8 cellular contexts compared by ENCODE assay signal in the genomic region with DNA sequence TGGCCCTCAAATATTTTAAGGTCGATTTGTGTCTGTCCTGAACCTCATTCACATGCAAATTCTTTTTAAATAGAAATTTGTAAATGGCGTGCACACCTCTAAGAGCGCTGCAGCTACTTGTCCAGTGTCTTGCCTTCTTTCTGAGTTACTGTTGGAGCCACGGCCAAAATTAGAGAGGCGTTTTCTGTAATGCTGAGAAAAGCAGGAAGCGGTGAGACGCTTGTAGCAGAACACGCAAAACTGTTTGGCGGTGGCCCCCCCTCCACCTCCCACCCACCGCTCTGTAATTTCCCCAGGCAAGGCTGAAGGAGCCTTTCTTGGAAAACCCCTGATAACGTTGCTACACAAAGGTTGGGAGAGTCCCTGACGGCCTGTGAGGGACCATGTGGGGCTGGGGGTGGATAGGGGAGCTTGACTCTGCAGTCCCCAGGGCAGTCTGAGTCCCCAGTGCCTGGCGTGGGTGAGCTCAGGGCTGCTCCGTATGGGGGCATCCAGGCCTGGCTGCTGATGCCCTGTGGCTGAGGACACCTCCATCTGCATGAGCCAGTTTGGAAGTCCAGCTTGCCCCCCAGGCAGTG.
DNase-seq lines count a peak whose midpoint lies in the region; ATAC-seq, FAIRE-seq and TF ChIP-seq lines count a peak whose summit lies in the region.

No MANE protein-coding gene starts in this region.

- peak; percentile 48 for DNase-seq in GM19238 (ENCODE audit: insufficient read length, low spot score)
- DNase-seq in activated CD8-positive, alpha-beta memory T cell treated with anti-CD3 and anti-CD28 coated beads, Interleukin-2, amount 50 U/mL, for 24 hours (ENCODE audit: extremely low read depth), result peak; percentile 53
- DNase-seq in stimulated activated CD4-positive, alpha-beta T cell treated with anti-CD3 and anti-CD28 coated beads, Interleukin-15, amount 100 ng/mL, for 1 hour (ENCODE audit: low read depth in 1 of 2, low spot score in 1 of 2), result peak; percentile 25 to 66
- DNase-seq in NCI-H748 treated with DMSO at 0.1 percent for 48 hours (lab: John Stamatoyannopoulos, UW), result no peak
- DNase-seq in RCC 7860 (ENCODE audit: low spot score), result no peak
- no peak for DNase-seq in transverse colon
- no peak for DNase-seq in hepatocyte (ENCODE audit: low spot score)

- no peak for TF ChIP-seq EP300 in transverse colon (IDR thresholded peaks at IDR 0.05; ENCODE audit: low read depth)

- H3K4me2 ChIP-seq in hepatocyte, result no peak overlapping the region

- in situ Hi-C loops in transverse colon (cut with MboI; ENCODE audit: low pct_ligation_motif_present in 1 of 4, low pct_unique_long_range_greater_than_20kb in 1 of 4, low sequenced_read_pairs in 3 of 4), result no loop called here

- H3K36me3 ChIP-seq in transverse colon (no peaks in the 10 kb centered on the region), hepatocyte (replicated peaks; ENCODE audit: insufficient read depth, low read depth) (no peaks in the 10 kb centered on the region)

- ATAC-seq in HG03103 (IDR thresholded peaks at IDR 0.05; ENCODE audit: low read depth, unreplicated experiment), result peak; percentile 54

- intact Hi-C loops in transverse colon (cut with DNase I; ENCODE audit: low total_unique reads), result no loop called here

- no peaks in the 10 kb centered on the region for H3K9me2 ChIP-seq in hepatocyte (replicated peaks; ENCODE audit: insufficient read depth)

- no peak overlapping the region for H3K4me3 ChIP-seq in transverse colon
- no peak overlapping the region for H3K4me3 ChIP-seq in hepatocyte

- WGBS in transverse colon (ENCODE audit: low coverage in 1 of 2), 2 donors, result 59 to 90% methylated on average over 2 to 14 of the region's 14 CpGs
- 58% methylated on average over 14 of the region's 14 CpGs for WGBS in hepatocyte (ENCODE audit: low lambda C conversion rate, missing lambda C conversion rate)

- H3K79me2 ChIP-seq in hepatocyte, result no peaks in the 10 kb centered on the region

- TF ChIP-seq CTCF in transverse colon (IDR thresholded peaks at IDR 0.05) (no peak), hepatocyte (IDR thresholded peaks at IDR 0.05; ENCODE audit: poor library complexity) (no peak)

- no peak for TF ChIP-seq POLR2A in transverse colon (IDR thresholded peaks at IDR 0.05)

- H2AFZ ChIP-seq in hepatocyte, result no peak overlapping the region

- no peaks in the 10 kb centered on the region for H4K20me1 ChIP-seq in hepatocyte (ENCODE audit: insufficient read depth, poor library complexity, severe bottlenecking)

- H3K27ac ChIP-seq in transverse colon (no peak overlapping the region), hepatocyte (no peak overlapping the region)

- H3K4me1 ChIP-seq in transverse colon, result peaks cover 0 to 5% (median 0%) of the 10 kb centered on the region in 4 donors
- H3K4me1 ChIP-seq in hepatocyte (ENCODE audit: insufficient read depth), result peaks cover 5% of the 10 kb centered on the region

- no peak for FAIRE-seq in RCC 7860 (lab: Jason Lieb, UNC)

- H3K9me3 ChIP-seq in transverse colon (no peaks in the 10 kb centered on the region), hepatocyte (ENCODE audit: low read depth) (no peaks in the 10 kb centered on the region)

- H3K27me3 ChIP-seq in transverse colon (no peaks in the 10 kb centered on the region), hepatocyte (no peaks in the 10 kb centered on the region)

Comparison
In these comparisons a context has a peak if more than half of its experiments do, and no peak if none do; other contexts are left out.
1. DNase-seq: peak in GM19238 (single experiment), activated CD8-positive, alpha-beta memory T cell treated with anti-CD3 and anti-CD28 coated beads, Interleukin-2, amount 50 U/mL, for 24 hours (single experiment) and stimulated activated CD4-positive, alpha-beta T cell treated with anti-CD3 and anti-CD28 coated beads, Interleukin-15, amount 100 ng/mL, for 1 hour (2 of 2); none in NCI-H748 treated with DMSO at 0.1 percent for 48 hours (single experiment), RCC 7860 (single experiment), transverse colon (single experiment) and hepatocyte (single experiment).